33 cellular contexts compared by ENCODE assay signal in the genomic region with DNA sequence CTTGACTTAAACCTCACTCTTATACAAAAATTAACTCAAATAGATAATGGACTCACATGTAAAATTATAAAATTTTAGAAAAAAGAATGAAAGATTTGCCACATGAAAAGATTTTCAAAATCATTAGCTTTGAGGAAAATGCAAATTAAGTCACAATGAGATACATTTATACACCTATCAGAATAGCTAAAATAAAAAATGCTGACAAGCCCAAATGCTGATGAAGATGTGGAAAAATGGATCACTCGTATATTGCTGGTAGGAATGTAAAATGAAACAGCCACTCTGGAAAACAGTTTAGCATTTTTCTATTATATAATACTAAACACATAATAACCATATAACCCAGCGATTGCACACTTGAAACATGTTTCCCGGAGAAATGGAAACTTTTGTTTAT.
"Had no signal": no experiment of that assay in that cellular context is flagged by ENCODE, and none has a peak within 500 bp of the region (broad histone marks: within the 10 kb centered on the region; RNA-seq: fewer than 3 reads in every experiment).

No MANE protein-coding gene starts in this region.

- H3K27ac ChIP-seq: adrenal gland, ascending aorta, body of pancreas, brain microvascular endothelial cell, breast epithelium, cardiac muscle cell had no signal

- H3K4me3 ChIP-seq: adrenal gland, ascending aorta, body of pancreas, breast epithelium, cardiac muscle cell had no signal

- H3K36me3 ChIP-seq: adrenal gland, ascending aorta, brain microvascular endothelial cell, breast epithelium, cardiac muscle cell had no signal

- H3K9me3 ChIP-seq: adrenal gland, ascending aorta, body of pancreas, breast epithelium had no signal

- H3K4me1 ChIP-seq: adrenal gland, ascending aorta, body of pancreas, breast epithelium had no signal

- H3K27me3 ChIP-seq: adrenal gland, ascending aorta, body of pancreas, brain microvascular endothelial cell, breast epithelium, cardiac muscle cell had no signal

- ATAC-seq: activated naive CD4-positive, alpha-beta T cell treated with anti-CD3 and anti-CD28 coated beads, Interleukin-2, amount 50 U/mL, for 72 hours; activated naive CD8-positive, alpha-beta T cell treated with anti-CD3 and anti-CD28 coated beads, Interleukin-2, amount 50 U/mL, for 24 hours; activated T-cell treated with anti-CD3 and anti-CD28 coated beads, Interleukin-2, amount 50 U/mL, for 4 hours; activated T-cell treated with anti-CD3 and anti-CD28 coated beads, Interleukin-2, amount 50 U/mL, for 72 hours; activated T-helper 17 cell treated with anti-CD3 and anti-CD28 coated beads, Interleukin-2, amount 50 U/mL, for 72 hours; body of pancreas had no signal

- FAIRE-seq: astrocyte, bronchial epithelial cell, colon had no signal

- DNase-seq: activated effector memory CD4-positive, alpha-beta T cell treated with anti-CD3 and anti-CD28 coated beads, Interleukin-2, amount 50 U/mL, for 16 hours; activated effector memory CD4-positive, alpha-beta T cell treated with Interleukin-2 at 50 U/mL for 16 hours; activated gamma-delta T cell; activated gamma-delta T cell treated with Interleukin-2 at 50 U/mL for 16 hours; activated naive CD4-positive, alpha-beta T cell; activated naive CD4-positive, alpha-beta T cell treated with anti-CD3 and anti-CD28 coated beads for 36 hours; activated naive CD4-positive, alpha-beta T cell treated with anti-CD3 and anti-CD28 coated beads, Interleukin-2, amount 10 ng/mL, durations not matched to agents 7 days and 5 days; activated naive CD4-positive, alpha-beta T cell treated with anti-CD3 and anti-CD28 coated beads, Interleukin-2, amount 50 U/mL, for 16 hours; activated naive CD4-positive, alpha-beta T cell treated with Interleukin-2 at 50 U/mL for 16 hours; activated naive CD8-positive, alpha-beta T cell treated with anti-CD3 and anti-CD28 coated beads for 36 hours; activated naive CD8-positive, alpha-beta T cell treated with anti-CD3 and anti-CD28 coated beads, Interleukin-2, amount 10 ng/mL, durations not matched to agents 7 days and 5 days; activated naive CD8-positive, alpha-beta T cell treated with anti-CD3 and anti-CD28 coated beads, Interleukin-2, amount 50 U/mL, for 24 hours; activated T-cell treated with anti-CD3 and anti-CD28 coated beads, Interleukin-2, amount 50 U/mL, for 4 hours; activated T-cell treated with anti-CD3 and anti-CD28 coated beads, Interleukin-2, amount 50 U/mL, for 48 hours; activated T-cell treated with anti-CD3 and anti-CD28 coated beads, Interleukin-2, amount 50 U/mL, for 72 hours; adrenal gland; amniotic stem cell; amygdala; anterior cingulate cortex; aorta; body of pancreas; brain microvascular endothelial cell; caudate nucleus; central memory CD4-positive, alpha-beta T cell; cerebellar nuclear complex had no signal
